Comparison of ENCODE assay signal across 8 cellular contexts in genomic region chr20:34110025-34111013, GRCh38. TPM values are rescaled to one million over a fixed set of nuclear protein-coding genes. Genes with fewer than 3 reads are reported as not detected.
DNase-seq lines count a peak whose midpoint lies in the region; ATAC-seq, FAIRE-seq and TF ChIP-seq lines count a peak whose summit lies in the region.

No MANE protein-coding gene starts in this region.

- 43 to 44% methylated on average over 12 of the region's 12 CpGs for whole genome bisulfite sequencing in pancreas, 2 donors

- FAIRE-seq in pancreas (lab: Jason Lieb, UNC): no peak

- TF ChIP-seq CTCF in GM12864 (IDR thresholded peaks at IDR 0.05; ENCODE audit: low read depth, low read length, missing control alignments): peak; percentile 23
- peak in 2 of 6 experiments; percentile 6 for TF ChIP-seq CTCF in Peyer's patch (IDR thresholded peaks at IDR 0.05)
- TF ChIP-seq CTCF in epithelial cell of proximal tubule (conservative IDR thresholded peaks at IDR 0.05; ENCODE audit: low read depth, low read length): no peak
- no peak for TF ChIP-seq CTCF in pancreas (IDR thresholded peaks at IDR 0.05)

- H3K9me3 ChIP-seq in Peyer's patch (no peaks in the 10 kb centered on the region), pancreas (no peaks in the 10 kb centered on the region)

- no peak for ATAC-seq in pancreas
- no peak for ATAC-seq in GM21423 (IDR thresholded peaks at IDR 0.05; ENCODE audit: unreplicated experiment)
- ATAC-seq in GM19463 (IDR thresholded peaks at IDR 0.05; ENCODE audit: unreplicated experiment): no peak
- no peak for ATAC-seq in HG02759 (IDR thresholded peaks at IDR 0.05; ENCODE audit: unreplicated experiment)

- H3K27ac ChIP-seq in Peyer's patch: peak overlapping the region; percentile 96 to 98 (median 96)
- peak overlapping the region in 2 of 4 donors; percentile 91 to 93 for H3K27ac ChIP-seq in pancreas

- no peak for TF ChIP-seq POLR2A in Peyer's patch (IDR thresholded peaks at IDR 0.05)

- H3K27me3 ChIP-seq in Peyer's patch (no peaks in the 10 kb centered on the region), pancreas (no peaks in the 10 kb centered on the region)

- DNase-seq in GM12864 (ENCODE audit: low read depth) (no peak), Peyer's patch (no peak), epithelial cell of proximal tubule (ENCODE audit: low read depth) (no peak), pancreas (no peak), A172 (ENCODE audit: low spot score) (no peak)

- H3K4me3 ChIP-seq in GM12864 (ENCODE audit: low read depth, low read length) (peak overlapping the region; percentile 98), Peyer's patch (peak overlapping the region; percentile 84 to 93 (median 88)), epithelial cell of proximal tubule (ENCODE audit: low read depth, low read length) (peak overlapping the region; percentile 98), pancreas (peak overlapping the region in 3 of 4 donors; percentile 79 to 98 (median 91))

- H3K36me3 ChIP-seq in Peyer's patch (peaks cover 0 to 5% (median 0%) of the 10 kb centered on the region in 3 donors), pancreas (peaks cover 0 to under 1% (median 0%) of the 10 kb centered on the region in 3 donors)

- intact Hi-C loops in pancreas (cut with DNase I): no loop called here

- H3K4me1 ChIP-seq in Peyer's patch (peaks cover 0 to 28% (median 4%) of the 10 kb centered on the region in 4 donors), pancreas (peaks cover 11 to 36% (median 26%) of the 10 kb centered on the region in 3 donors)

RNA-seq across cellular contexts. Expression of gene EIF2S2, which starts 1.7 kb away (rescaled TPM):
- total RNA-seq in Peyer's patch (10 to 100 TPM; 25.0 to 48.7 (median 30.6) TPM), epithelial cell of proximal tubule (103 and 119 TPM in 2 replicates), pancreas (10 to 100 TPM; 19.2 to 52.3 (median 24.9) TPM)
- polyA plus RNA-seq in pancreas: 10 to 100 TPM; 14.3 to 27.5 TPM
- total RNA-seq in A172 (2014; rRNA removed; shearing (Covaris generic)): 165 and 203 TPM in 2 replicates
